ENCODE assay signal across 9 cellular contexts in the genomic region with DNA sequence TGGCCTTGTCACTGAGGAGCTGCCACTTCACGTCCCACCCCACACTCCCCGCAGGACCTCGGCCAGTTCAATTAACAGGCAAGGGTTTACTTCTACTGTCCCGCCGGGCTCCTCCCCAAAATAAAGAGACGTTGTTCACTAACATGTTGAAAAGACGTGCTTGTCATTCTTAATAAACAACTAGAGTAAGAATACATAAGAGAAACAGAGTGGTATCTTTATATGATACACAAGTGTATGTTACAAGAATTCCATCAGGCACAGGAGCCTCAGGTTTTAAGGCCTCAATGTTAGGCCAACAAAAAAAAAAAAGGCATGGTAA. TPM values are rescaled to one million over a fixed set of nuclear protein-coding genes. Genes with fewer than 3 reads are reported as not detected.
DNase-seq lines count a peak whose midpoint lies in the region; ATAC-seq, FAIRE-seq and TF ChIP-seq lines count a peak whose summit lies in the region.
"Had no signal": no experiment of that assay in that cellular context is flagged by ENCODE, and none has a peak within 500 bp of the region (broad histone marks: within the 10 kb centered on the region; RNA-seq: fewer than 3 reads in every experiment).

No MANE protein-coding gene starts in this region.

- no peaks in the 10 kb centered on the region for H3K27me3 Mint-ChIP-seq in activated T-cell treated with anti-CD3 and anti-CD28 coated beads, Interleukin-2, amount 50 U/mL, for 24 hours
- H3K27me3 Mint-ChIP-seq in astrocyte (ENCODE audit: low read depth, unreplicated experiment): no peaks in the 10 kb centered on the region

- H3K4me1 ChIP-seq in astrocyte (ENCODE audit: insufficient read depth, low read length) (peaks cover 19% of the 10 kb centered on the region), lung (ENCODE audit: control insufficient read depth in 2 of 2, insufficient read depth in 2 of 2, low read length in 2 of 2) (peaks cover 7 to 11% of the 10 kb centered on the region in 2 donors), thymus (ENCODE audit: control insufficient read depth, insufficient read depth, low read length) (peaks cover 7% of the 10 kb centered on the region)

- peak overlapping the region; percentile 72 for H3K4me3 ChIP-seq in astrocyte (ENCODE audit: insufficient read depth, low read depth, low read length)
- H3K4me3 ChIP-seq in lung: peak overlapping the region; percentile 64
- no peak overlapping the region for H3K4me3 ChIP-seq in thymus (ENCODE audit: low read length)

- peak overlapping the region; percentile 92 for H3K4me2 ChIP-seq in astrocyte (ENCODE audit: low read length)

- H3K9me3 ChIP-seq in astrocyte (ENCODE audit: insufficient read depth, low read depth, low read length) (no peaks in the 10 kb centered on the region), lung (ENCODE audit: control insufficient read depth in 2 of 2, insufficient read depth in 1 of 2, low read length in 1 of 2) (no peaks in the 10 kb centered on the region), thymus (ENCODE audit: control insufficient read depth) (no peaks in the 10 kb centered on the region)

- H4K20me1 ChIP-seq in astrocyte (ENCODE audit: insufficient read depth, low read length): peaks cover 46% of the 10 kb centered on the region

- H2AFZ ChIP-seq in astrocyte (ENCODE audit: low read depth, low read length): peak overlapping the region; percentile 19

- ATAC-seq in lung (ENCODE audit: insufficient read depth, low FRiP score): no peak

- 2 to 3% methylated on average over 7 of the region's 7 CpGs for WGBS in lung, 2 donors
- WGBS in thymus: 10% methylated on average over 7 of the region's 7 CpGs

- H3K27ac Mint-ChIP-seq in activated T-cell treated with anti-CD3 and anti-CD28 coated beads, Interleukin-2, amount 50 U/mL, for 24 hours: peak overlapping the region; percentile 96
- peak overlapping the region; percentile 91 for H3K27ac Mint-ChIP-seq in astrocyte (ENCODE audit: unreplicated experiment)

- H3K36me3 ChIP-seq in astrocyte (ENCODE audit: insufficient read depth, low read length): peaks cover 55% of the 10 kb centered on the region
- H3K36me3 ChIP-seq in lung (ENCODE audit: control insufficient read depth in 2 of 2, insufficient read depth in 2 of 2, low read length in 2 of 2): peaks cover 12 to 51% of the 10 kb centered on the region in 2 donors
- peaks cover 54% of the 10 kb centered on the region for H3K36me3 ChIP-seq in thymus (ENCODE audit: control insufficient read depth, insufficient read depth)

- H3K4me1 Mint-ChIP-seq in activated T-cell treated with anti-CD3 and anti-CD28 coated beads, Interleukin-2, amount 50 U/mL, for 24 hours (ENCODE audit: low read depth): peaks cover 51% of the 10 kb centered on the region
- H3K4me1 Mint-ChIP-seq in astrocyte (ENCODE audit: low read depth, unreplicated experiment): peaks cover 29% of the 10 kb centered on the region

- no peaks in the 10 kb centered on the region for H3K9me3 Mint-ChIP-seq in activated T-cell treated with anti-CD3 and anti-CD28 coated beads, Interleukin-2, amount 50 U/mL, for 24 hours
- H3K9me3 Mint-ChIP-seq in astrocyte (ENCODE audit: unreplicated experiment): peaks cover 2% of the 10 kb centered on the region

- no peak for DNase-seq in activated T-cell treated with anti-CD3 and anti-CD28 coated beads, Interleukin-2, amount 50 U/mL, for 24 hours
- DNase-seq in activated T-cell treated with anti-CD3 and anti-CD28 coated beads, Interleukin-2, amount 50 U/mL, for 1 hour: no peak
- no peak for DNase-seq in astrocyte (ENCODE audit: low read depth)
- DNase-seq in lung (ENCODE audit: low spot score): no peak
- DNase-seq in HK-2 (ENCODE audit: unreplicated experiment): no peak
- DNase-seq in germinal center (ENCODE audit: low spot score): no peak
- DNase-seq in CD1c-positive myeloid dendritic cell (ENCODE audit: extremely low spot score): no peak

- H3K27me3 ChIP-seq in astrocyte (ENCODE audit: insufficient read depth, low read length): no peaks in the 10 kb centered on the region
- H3K27me3 ChIP-seq in lung (ENCODE audit: control insufficient read depth, insufficient read depth): no peaks in the 10 kb centered on the region
- no peaks in the 10 kb centered on the region for H3K27me3 ChIP-seq in thymus (ENCODE audit: control insufficient read depth, insufficient read depth)

- H3K27ac ChIP-seq in astrocyte (ENCODE audit: low read depth, low read length) (peak overlapping the region; percentile 85), lung (ENCODE audit: low read depth in 1 of 2, low read length in 1 of 2) (peak overlapping the region in 1 of 2 donors; percentile 17), thymus (ENCODE audit: low read depth) (peak overlapping the region; percentile 75)

- peak overlapping the region; percentile 90 for H3K4me3 Mint-ChIP-seq in activated T-cell treated with anti-CD3 and anti-CD28 coated beads, Interleukin-2, amount 50 U/mL, for 24 hours
- H3K4me3 Mint-ChIP-seq in astrocyte (ENCODE audit: unreplicated experiment): peak overlapping the region; percentile 90

- TF ChIP-seq CTCF in astrocyte (IDR thresholded peaks at IDR 0.05; ENCODE audit: insufficient read depth, low read depth, low read length) (no peak), lung (IDR thresholded peaks at IDR 0.05; ENCODE audit: control extremely low read depth, extremely low read depth) (no peak)

- H3K9ac ChIP-seq in astrocyte (ENCODE audit: low read length): peak overlapping the region; percentile 91

- no peak for FAIRE-seq in astrocyte (lab: Jason Lieb, UNC)
- FAIRE-seq: frontal cortex had no signal

- H3K79me2 ChIP-seq in astrocyte (ENCODE audit: insufficient read depth, low read length): peaks cover 48% of the 10 kb centered on the region

- H3K36me3 Mint-ChIP-seq in activated T-cell treated with anti-CD3 and anti-CD28 coated beads, Interleukin-2, amount 50 U/mL, for 24 hours (ENCODE audit: low read depth): peaks cover 99% of the 10 kb centered on the region
- H3K36me3 Mint-ChIP-seq in astrocyte (ENCODE audit: low read depth, unreplicated experiment): peaks cover 32% of the 10 kb centered on the region

RNA-seq across cellular contexts. Expression of a gene that starts 0.3 kb away (rescaled TPM):
- total RNA-seq in astrocyte (111 and 119 TPM in 2 replicates), lung (100 to 1,000 TPM; 166 to 216 TPM)
- polyA plus RNA-seq in lung (100 to 1,000 TPM; 129 to 154 TPM), thymus (85.7 TPM)

RNA-seq across cellular contexts. Expression of a gene that starts 7.6 kb away (rescaled TPM):
- total RNA-seq in astrocyte (75.4 and 84.8 TPM in 2 replicates), lung (100 to 1,000 TPM in 1 of 2 donors, 10 to 100 TPM in 1; 49.9 to 115 TPM)
- polyA plus RNA-seq in lung (100 to 1,000 TPM; 105 to 143 TPM), thymus (65.0 TPM)

RNA-seq across cellular contexts. Expression of a gene that starts 11.1 kb away (rescaled TPM):
- total RNA-seq in astrocyte: 18.5 and 25.1 TPM in 2 replicates
- total RNA-seq in lung: 10 to 100 TPM; 37.7 to 39.5 TPM
- polyA plus RNA-seq in lung: 10 to 100 TPM; 24.3 to 28.8 TPM
- polyA plus RNA-seq in thymus: 35.0 TPM

RNA-seq across cellular contexts. Expression of a gene that starts 22.3 kb away (rescaled TPM):
- 107 and 130 TPM in 2 replicates for total RNA-seq in astrocyte
- 100 to 1,000 TPM in 1 of 2 donors, 10 to 100 TPM in 1; 88.7 to 138 TPM for total RNA-seq in lung
- 100 to 1,000 TPM in 1 of 2 donors, 10 to 100 TPM in 1; 80.3 to 130 TPM for polyA plus RNA-seq in lung
- polyA plus RNA-seq in thymus: 209 TPM

RNA-seq across cellular contexts. Expression of a gene that starts 39.5 kb away (rescaled TPM):
- total RNA-seq in astrocyte (25.0 and 28.1 TPM in 2 replicates), lung (10 to 100 TPM; 58.8 to 66.4 TPM)
- polyA plus RNA-seq in lung (10 to 100 TPM; 36.0 to 36.2 TPM), thymus (27.1 TPM)
